In genomic region chr5:132753135-132753987, GRCh38 we compare ENCODE assay signal across 10 cellular contexts. TPM values are rescaled to one million over a fixed set of nuclear protein-coding genes. Genes with fewer than 3 reads are reported as not detected.
DNase-seq lines count a peak whose midpoint lies in the region; ATAC-seq and TF ChIP-seq lines count a peak whose summit lies in the region.
"Had no signal": no experiment of that assay in that cellular context is flagged by ENCODE, and none has a peak within 500 bp of the region (broad histone marks: within the 10 kb centered on the region; RNA-seq: fewer than 3 reads in every experiment).

No MANE protein-coding gene starts in this region.

- DNase-seq in activated T-cell treated with anti-CD3 and anti-CD28 coated beads, Interleukin-2, amount 50 U/mL, for 24 hours: peak; percentile 26
- DNase-seq in activated T-cell treated with anti-CD3 and anti-CD28 coated beads, Interleukin-2, amount 50 U/mL, for 1 hour: no peak
- DNase-seq in RKO (ENCODE audit: low spot score) (peak; percentile 38), fibroblast of villous mesenchyme (ENCODE audit: low read depth) (no peak), NCI-H2171 (lab: John Stamatoyannopoulos, UW) (no peak)

- H3K27ac Mint-ChIP-seq in activated T-cell treated with anti-CD3 and anti-CD28 coated beads, Interleukin-2, amount 50 U/mL, for 24 hours: peak overlapping the region; percentile 2
- peak overlapping the region; percentile 59 for H3K27ac Mint-ChIP-seq in stimulated activated naive CD8-positive, alpha-beta T cell treated with anti-CD3 and anti-CD28 coated beads, Interleukin-15, Interleukin-2, amounts not matched to agents 100 ng/mL and 50 ng/mL, for 24 hours

- peaks cover 47% of the 10 kb centered on the region for H3K36me3 Mint-ChIP-seq in activated T-cell treated with anti-CD3 and anti-CD28 coated beads, Interleukin-2, amount 50 U/mL, for 24 hours (ENCODE audit: low read depth)
- no peaks in the 10 kb centered on the region for H3K36me3 Mint-ChIP-seq in stimulated activated naive CD8-positive, alpha-beta T cell treated with anti-CD3 and anti-CD28 coated beads, Interleukin-15, Interleukin-2, amounts not matched to agents 100 ng/mL and 50 ng/mL, for 24 hours (ENCODE audit: low read depth)

- TF ChIP-seq CTCF in fibroblast of villous mesenchyme (IDR thresholded peaks at IDR 0.05; ENCODE audit: insufficient read depth, low read depth, low read length): peak; percentile 30

- H3K27me3 Mint-ChIP-seq in activated T-cell treated with anti-CD3 and anti-CD28 coated beads, Interleukin-2, amount 50 U/mL, for 24 hours: no peaks in the 10 kb centered on the region
- no peaks in the 10 kb centered on the region for H3K27me3 Mint-ChIP-seq in stimulated activated naive CD8-positive, alpha-beta T cell treated with anti-CD3 and anti-CD28 coated beads, Interleukin-15, Interleukin-2, amounts not matched to agents 100 ng/mL and 50 ng/mL, for 24 hours

- H3K4me3 ChIP-seq in fibroblast of villous mesenchyme (ENCODE audit: low read depth, low read length): no peak overlapping the region

- H3K4me3 Mint-ChIP-seq in activated T-cell treated with anti-CD3 and anti-CD28 coated beads, Interleukin-2, amount 50 U/mL, for 24 hours: no peak overlapping the region
- no peak overlapping the region for H3K4me3 Mint-ChIP-seq in stimulated activated naive CD8-positive, alpha-beta T cell treated with anti-CD3 and anti-CD28 coated beads, Interleukin-15, Interleukin-2, amounts not matched to agents 100 ng/mL and 50 ng/mL, for 24 hours

- H3K9me3 Mint-ChIP-seq in activated T-cell treated with anti-CD3 and anti-CD28 coated beads, Interleukin-2, amount 50 U/mL, for 24 hours: no peaks in the 10 kb centered on the region
- no peaks in the 10 kb centered on the region for H3K9me3 Mint-ChIP-seq in stimulated activated naive CD8-positive, alpha-beta T cell treated with anti-CD3 and anti-CD28 coated beads, Interleukin-15, Interleukin-2, amounts not matched to agents 100 ng/mL and 50 ng/mL, for 24 hours

- peaks cover 52% of the 10 kb centered on the region for H3K4me1 Mint-ChIP-seq in activated T-cell treated with anti-CD3 and anti-CD28 coated beads, Interleukin-2, amount 50 U/mL, for 24 hours (ENCODE audit: low read depth)
- peaks cover 29% of the 10 kb centered on the region for H3K4me1 Mint-ChIP-seq in stimulated activated naive CD8-positive, alpha-beta T cell treated with anti-CD3 and anti-CD28 coated beads, Interleukin-15, Interleukin-2, amounts not matched to agents 100 ng/mL and 50 ng/mL, for 24 hours (ENCODE audit: low read depth)

- no peak for ATAC-seq in GM19467 (IDR thresholded peaks at IDR 0.05; ENCODE audit: unreplicated experiment)
- no peak for ATAC-seq in HG03457 (IDR thresholded peaks at IDR 0.05; ENCODE audit: unreplicated experiment)

RNA-seq across cellular contexts. Expression of gene CCNI2, which starts 6.1 kb away (rescaled TPM):
- under 0.01 TPM in 1 of 2 replicates, not detected in the other for total RNA-seq in fibroblast of villous mesenchyme
- total RNA-seq: lung microvascular endothelial cell, subcutaneous adipose tissue had no signal

RNA-seq across cellular contexts. Expression of gene KIF3A, which starts 16.0 kb away (rescaled TPM):
- total RNA-seq in fibroblast of villous mesenchyme: 9.7 and 13.0 TPM in 2 replicates

RNA-seq across cellular contexts. Expression of gene SEPTIN8, which starts 23.7 kb away (rescaled TPM):
- 43.5 and 51.4 TPM in 2 replicates for total RNA-seq in fibroblast of villous mesenchyme

RNA-seq across cellular contexts. Expression of gene SOWAHA, which starts 59.7 kb away (rescaled TPM):
- total RNA-seq in fibroblast of villous mesenchyme: under 0.01 TPM in 2 replicates
- total RNA-seq: lung microvascular endothelial cell had no signal

Comparison
In these comparisons a context has a peak if more than half of its experiments do, and no peak if none do; other contexts are left out.
1. DNase-seq: peak in activated T-cell treated with anti-CD3 and anti-CD28 coated beads, Interleukin-2, amount 50 U/mL, for 24 hours (single experiment) and RKO (single experiment); none in activated T-cell treated with anti-CD3 and anti-CD28 coated beads, Interleukin-2, amount 50 U/mL, for 1 hour (single experiment), fibroblast of villous mesenchyme (single experiment) and NCI-H2171 (single experiment).